In the genomic region with DNA sequence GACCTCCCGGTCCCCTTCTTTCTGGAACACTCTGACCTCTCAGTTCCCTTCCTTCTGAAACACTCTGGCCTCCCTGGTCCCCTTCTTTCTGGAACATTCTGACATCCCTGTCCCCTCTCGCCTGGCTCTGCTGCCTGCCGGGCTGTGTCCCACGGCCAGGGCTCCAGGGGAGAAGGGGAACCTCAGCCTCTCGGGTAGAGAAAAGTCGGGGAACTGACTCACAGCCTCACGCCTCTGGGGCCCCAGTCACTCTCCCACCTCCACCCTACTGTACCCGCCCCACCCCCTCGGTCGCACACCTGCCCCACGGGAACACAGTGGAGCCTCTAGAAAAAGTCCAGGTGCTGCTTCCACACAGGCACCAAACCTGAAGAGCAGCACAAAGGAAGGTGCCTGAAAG, we compare ENCODE assay signal across 21 cellular contexts.
DNase-seq lines count a peak whose midpoint lies in the region; ATAC-seq and TF ChIP-seq lines count a peak whose summit lies in the region.
"Had no signal": no experiment of that assay in that cellular context is flagged by ENCODE, and none has a peak within 500 bp of the region (broad histone marks: within the 10 kb centered on the region; RNA-seq: fewer than 3 reads in every experiment).

No MANE protein-coding gene starts in this region.

- DNase-seq in NCI-H1436 (lab: John Stamatoyannopoulos, UW) (peak; percentile 2), NCI-H1436 treated with DMSO at 0.1 percent for 48 hours (lab: John Stamatoyannopoulos, UW) (no peak), chondrocyte (ENCODE audit: low spot score) (peak; percentile 57), upper lobe of right lung (peak; percentile 55), GM19240 (ENCODE audit: insufficient read length, low spot score) (no peak)
- DNase-seq in activated effector memory CD4-positive, alpha-beta T cell treated with anti-CD3 and anti-CD28 coated beads, Interleukin-2, amount 50 U/mL, for 16 hours, result peak; percentile 58
- DNase-seq in activated effector memory CD4-positive, alpha-beta T cell treated with Interleukin-2 at 50 U/mL for 16 hours, result no peak
- DNase-seq: ACHN, AML-193, DMS79 treated with DMSO at 0.1 percent for 48 hours, IMR-90, NCI-H1105, NCI-H1694, NCI-H2081, NCI-H774 had no signal

- H3K27me3 Mint-ChIP-seq in chondrocyte (ENCODE audit: low read depth), result peaks cover 32% of the 10 kb centered on the region

- no peak overlapping the region for H3K4me3 Mint-ChIP-seq in chondrocyte (ENCODE audit: unreplicated experiment)

- H3K36me3 ChIP-seq in upper lobe of right lung, result no peaks in the 10 kb centered on the region
- H3K36me3 ChIP-seq: SJSA1 had no signal

- no peaks in the 10 kb centered on the region for H3K36me3 Mint-ChIP-seq in chondrocyte (ENCODE audit: low read depth)
- H3K36me3 Mint-ChIP-seq: CD14-positive monocyte had no signal

- H3K27ac Mint-ChIP-seq in chondrocyte (ENCODE audit: unreplicated experiment), result no peak overlapping the region

- no peaks in the 10 kb centered on the region for H3K9me3 ChIP-seq in upper lobe of right lung
- H3K9me3 ChIP-seq: SJSA1 had no signal

- H3K27ac ChIP-seq in upper lobe of right lung, result no peak overlapping the region
- H3K27ac ChIP-seq: 22Rv1, KMS-11, SJSA1 had no signal

- no peak overlapping the region for H3K4me3 ChIP-seq in upper lobe of right lung
- H3K4me3 ChIP-seq: SJSA1 had no signal

- H3K27me3 ChIP-seq in upper lobe of right lung, result peaks cover 31% of the 10 kb centered on the region

- H3K4me1 ChIP-seq in upper lobe of right lung, result no peaks in the 10 kb centered on the region
- H3K4me1 ChIP-seq: SJSA1 had no signal

- no peaks in the 10 kb centered on the region for H3K4me1 Mint-ChIP-seq in chondrocyte (ENCODE audit: low read depth)
- H3K4me1 Mint-ChIP-seq: CD14-positive monocyte had no signal

- intact Hi-C loops in upper lobe of right lung (cut with DNase I), result no loop called here

- ATAC-seq in upper lobe of right lung (no peak), GM19395 (IDR thresholded peaks at IDR 0.05; ENCODE audit: unreplicated experiment) (no peak)
- ATAC-seq: Right ventricle myocardium inferior had no signal

- peaks cover 11% of the 10 kb centered on the region for H3K9me3 Mint-ChIP-seq in chondrocyte (ENCODE audit: low read depth)

- TF ChIP-seq CTCF in chondrocyte (IDR thresholded peaks at IDR 0.05), result no peak
- no peak for TF ChIP-seq CTCF in upper lobe of right lung (IDR thresholded peaks at IDR 0.05)

Comparison
In these comparisons a context has a peak if more than half of its experiments do, and no peak if none do; other contexts are left out.
1. DNase-seq: peak in NCI-H1436 (single experiment), activated effector memory CD4-positive, alpha-beta T cell treated with anti-CD3 and anti-CD28 coated beads, Interleukin-2, amount 50 U/mL, for 16 hours (single experiment), chondrocyte (single experiment) and upper lobe of right lung (single experiment); none in NCI-H1436 treated with DMSO at 0.1 percent for 48 hours (single experiment), activated effector memory CD4-positive, alpha-beta T cell treated with Interleukin-2 at 50 U/mL for 16 hours (single experiment) and GM19240 (single experiment).